ENCODE assay signal across 29 cellular contexts in genomic region chr16:3691778-3692177, GRCh38. TPM values are rescaled to one million over a fixed set of nuclear protein-coding genes. Genes with fewer than 3 reads are reported as not detected.
DNase-seq lines count a peak whose midpoint lies in the region; ATAC-seq, FAIRE-seq and TF ChIP-seq lines count a peak whose summit lies in the region.
"Had no signal": no experiment of that assay in that cellular context is flagged by ENCODE, and none has a peak within 500 bp of the region (broad histone marks: within the 10 kb centered on the region; RNA-seq: fewer than 3 reads in every experiment).

No MANE protein-coding gene starts in this region.

- H3K23ac ChIP-seq in IMR-90 (ENCODE audit: low read depth, low read length): no peak overlapping the region

- no peak for FAIRE-seq in HepG2 (lab: Jason Lieb, UNC)
- FAIRE-seq: TTC549 had no signal

- H3K4ac ChIP-seq in IMR-90 (ENCODE audit: low read depth, low read length): no peak overlapping the region

- H2BK20ac ChIP-seq in IMR-90 (ENCODE audit: low read depth, low read length): no peak overlapping the region

- H3K9ac ChIP-seq in IMR-90 (ENCODE audit: low read depth, low read length) (no peak overlapping the region), adipocyte (ENCODE audit: low read length) (peak overlapping the region; percentile 85), HepG2 (ENCODE audit: insufficient read depth, low read depth, low read length) (no peak overlapping the region)

- no peak overlapping the region for H3K18ac ChIP-seq in IMR-90 (ENCODE audit: low read depth, low read length)

- no peak overlapping the region for H3K4me3 ChIP-seq in IMR-90 (ENCODE audit: insufficient read depth, low read depth, low read length)
- peak overlapping the region; percentile 24 for H3K4me3 ChIP-seq in adipocyte (ENCODE audit: low read length)
- H3K4me3 ChIP-seq in fibroblast of the aortic adventitia (ENCODE audit: low read depth, low read length): no peak overlapping the region
- H3K4me3 ChIP-seq in psoas muscle: no peak overlapping the region
- no peak overlapping the region for H3K4me3 ChIP-seq in HepG2 (replicated peaks in 1 of 3; ENCODE audit: insufficient read depth in 1 of 3, low read depth in 2 of 3, low read length in 3 of 3)
- H3K4me3 ChIP-seq: GM23338, MG63, skin epidermis had no signal

- H3K27me3 ChIP-seq in IMR-90 (ENCODE audit: control insufficient read depth, insufficient read depth, low read length) (no peaks in the 10 kb centered on the region), adipocyte (replicated peaks; ENCODE audit: control insufficient read depth, insufficient read depth, low read length) (no peaks in the 10 kb centered on the region), psoas muscle (ENCODE audit: insufficient read depth in 3 of 3, low read length in 2 of 3) (no peaks in the 10 kb centered on the region), HepG2 (ENCODE audit: control insufficient read depth in 1 of 2, insufficient read depth in 2 of 2, low read length in 2 of 2) (no peaks in the 10 kb centered on the region; a peak in 1 of 5 replicates)
- H3K27me3 ChIP-seq: MG63 had no signal

- dilution Hi-C loops in IMR-90 (cut with HindIII; ENCODE audit: low sequenced_read_pairs, unreplicated experiment): no loop called here

- no peak overlapping the region for H2AK9ac ChIP-seq in IMR-90 (replicated peaks; ENCODE audit: low read depth, low read length, poor library complexity)

- H2BK15ac ChIP-seq in IMR-90 (ENCODE audit: low read depth, low read length): no peak overlapping the region

- CTCF ChIA-PET in IMR-90 (lab: Yijun Ruan, JAX): interaction anchor here (0.7 to 1.1 kb wide), 3 partner anchors 10 to 66 kb away, joined by 3 to 6 read pairs (median 3); no protein-coding TSS in a partner anchor
- CTCF ChIA-PET in HepG2 (lab: Yijun Ruan, JAX; ENCODE audit: low intra/inter-chr PET ratio, low total read pairs): no interaction called here

- WGBS in IMR-90 (ENCODE audit: extremely low coverage in 2 of 2, insufficient read length in 1 of 2), 2 experiments: no CpG with 5 or more reads among the region's 12 CpGs
- 48 to 82% (median 63%) methylated on average over 12 of the region's 12 CpGs for whole genome bisulfite sequencing in psoas muscle, 3 donors
- 96% methylated on average over 12 of the region's 12 CpGs for WGBS in HepG2 (ENCODE audit: low lambda C conversion rate)

- no peak overlapping the region for H2BK120ac ChIP-seq in IMR-90 (ENCODE audit: low read depth, low read length)

- no peak overlapping the region for H4K91ac ChIP-seq in IMR-90 (ENCODE audit: insufficient read depth, low read depth, low read length)

- H3K79me1 ChIP-seq in IMR-90 (ENCODE audit: low read depth in 1 of 2, low read length in 2 of 2): peaks cover 20 to 54% of the 10 kb centered on the region in 2 experiments

- no peaks in the 10 kb centered on the region for H3K9me3 ChIP-seq in IMR-90 (ENCODE audit: control insufficient read depth, insufficient read depth, low read length)
- no peaks in the 10 kb centered on the region for H3K9me3 ChIP-seq in adipocyte (ENCODE audit: control insufficient read depth, low read length)
- H3K9me3 ChIP-seq in psoas muscle: no peaks in the 10 kb centered on the region
- no peaks in the 10 kb centered on the region for H3K9me3 ChIP-seq in HepG2 (ENCODE audit: low read length)
- H3K9me3 ChIP-seq: MG63 had no signal

- no peak overlapping the region for H3K27ac ChIP-seq in IMR-90 (ENCODE audit: insufficient read depth, low read length)
- peak overlapping the region; percentile 67 for H3K27ac ChIP-seq in psoas muscle
- no peak overlapping the region for H3K27ac ChIP-seq in HepG2 (ENCODE audit: extremely low read length, insufficient read depth, low read length)

- no peak overlapping the region for H3K14ac ChIP-seq in IMR-90 (replicated peaks; ENCODE audit: low read depth, low read length)

- no TSS peak for BruUV-seq in IMR-90 (replicated peaks; lab: Mats Ljungman, UMichigan)
- BruUV-seq in HepG2 (replicated peaks; lab: Mats Ljungman, UMichigan): no TSS peak

- no peak overlapping the region for H2BK5ac ChIP-seq in IMR-90 (ENCODE audit: low read depth, low read length, poor library complexity, severe bottlenecking)

- no peak for TF ChIP-seq RAD21 in IMR-90 (IDR thresholded peaks at IDR 0.05; ENCODE audit: low read length)
- TF ChIP-seq RAD21 in HepG2 (CRISPR knock-in tag; IDR thresholded peaks at IDR 0.05): no peak

- H3K4me3 Mint-ChIP-seq in activated T-cell treated with anti-CD3 and anti-CD28 coated beads, Interleukin-2, amount 50 U/mL, for 72 hours: no peak overlapping the region
- H3K4me3 Mint-ChIP-seq: activated naive CD8-positive, alpha-beta T cell treated with anti-CD3 and anti-CD28 coated beads, Interleukin-2, amount 50 U/mL, for 24 hours; CD14-positive monocyte; central memory CD8-positive, alpha-beta T cell; effector memory CD8-positive, alpha-beta T cell; GM23338; T-helper 1 cell treated with Interleukin-12 subunit alpha and Interleukin-12 subunit beta and Interleukin-4 antibody, amounts not matched to agents 30 μg/mL and 1 μg/mL, for 36 hours had no signal

- H3K4me2 ChIP-seq in IMR-90 (ENCODE audit: low read depth, low read length): no peak overlapping the region
- no peak overlapping the region for H3K4me2 ChIP-seq in HepG2 (ENCODE audit: low read depth, low read length)
- H3K4me2 ChIP-seq: GM23338 had no signal

- no peak overlapping the region for H3K27ac Mint-ChIP-seq in activated T-cell treated with anti-CD3 and anti-CD28 coated beads, Interleukin-2, amount 50 U/mL, for 72 hours
- H3K27ac Mint-ChIP-seq: activated naive CD8-positive, alpha-beta T cell treated with anti-CD3 and anti-CD28 coated beads, Interleukin-2, amount 50 U/mL, for 24 hours; effector memory CD8-positive, alpha-beta T cell; GM23338; T-helper 1 cell treated with Interleukin-12 subunit alpha and Interleukin-12 subunit beta and Interleukin-4 antibody, amounts not matched to agents 30 μg/mL and 1 μg/mL, for 36 hours had no signal

- H2AK5ac ChIP-seq in IMR-90 (ENCODE audit: low read depth, low read length): peak overlapping the region; percentile 44; the same call in 1 of the 2 replicates

- in situ Hi-C loops in IMR-90 (cut with MboI; ENCODE audit: low sequenced_read_pairs) (no loop called here), HepG2 (cut with HindIII; ENCODE audit: extremely low pct_ligation_motif_present, low pct_unique_long_range_greater_than_20kb) (no loop called here)

- H4K5ac ChIP-seq in IMR-90 (ENCODE audit: low read depth, low read length): no peak overlapping the region

- H3K56ac ChIP-seq in IMR-90 (ENCODE audit: extremely low read depth, insufficient read depth, low read length): no peak overlapping the region

- H2AFZ ChIP-seq in IMR-90 (replicated peaks; ENCODE audit: low read length, poor library complexity) (no peak overlapping the region), HepG2 (ENCODE audit: low read length) (no peak overlapping the region)
- H2AFZ ChIP-seq: GM23338 had no signal

- peaks cover 10% of the 10 kb centered on the region for H3K4me1 ChIP-seq in IMR-90 (ENCODE audit: control insufficient read depth, insufficient read depth, low read length)
- H3K4me1 ChIP-seq in adipocyte (ENCODE audit: control insufficient read depth, insufficient read depth, low read length): peaks cover 33% of the 10 kb centered on the region
- H3K4me1 ChIP-seq in psoas muscle: peaks cover 42% of the 10 kb centered on the region
- peaks cover 41% of the 10 kb centered on the region for H3K4me1 ChIP-seq in HepG2 (ENCODE audit: insufficient read depth, low read length)

- peaks cover 9% of the 10 kb centered on the region; the same call in 1 of the 2 replicates for H3K36me3 ChIP-seq in IMR-90 (ENCODE audit: control insufficient read depth, insufficient read depth, low read length)
- peaks cover 16% of the 10 kb centered on the region for H3K36me3 ChIP-seq in adipocyte (ENCODE audit: control insufficient read depth, insufficient read depth, low read length, severe bottlenecking)
- peaks cover 0 to 31% of the 10 kb centered on the region in 2 donors for H3K36me3 ChIP-seq in psoas muscle (ENCODE audit: insufficient read depth in 1 of 2, low read depth in 1 of 2)
- H3K36me3 ChIP-seq in HepG2 (replicated peaks in 1 of 2; ENCODE audit: control insufficient read depth in 1 of 2, insufficient read depth in 2 of 2, low read length in 2 of 2): peaks cover 18 to 30% of the 10 kb centered on the region in 2 experiments

- H3K9me1 ChIP-seq in IMR-90 (ENCODE audit: insufficient read depth, low read length): 0 out of 2 replicates have a peak, but pooled peaks cover 10% of the 10 kb centered on the region

- H3K79me2 ChIP-seq in HepG2 (ENCODE audit: insufficient read depth, low read length): peaks cover 26% of the 10 kb centered on the region

- TF ChIP-seq CTCF in IMR-90 (conservative IDR thresholded peaks at IDR 0.05; ENCODE audit: low read depth, low read length) (no peak), fibroblast of the aortic adventitia (IDR thresholded peaks at IDR 0.05; ENCODE audit: insufficient read depth, low read length) (no peak), psoas muscle (IDR thresholded peaks at IDR 0.05) (no peak), HepG2 (CRISPR knock-in tag; IDR thresholded peaks at IDR 0.05) (no peak)

- H4K8ac ChIP-seq in IMR-90 (ENCODE audit: low read depth in 2 of 2, low read length in 2 of 2): no peak overlapping the region

- intact Hi-C loops in IMR-90 (cut with micrococcal nuclease) (loop anchor here (5.0 to 10.0 kb wide), 4 partner anchors 164 to 563 kb away; partner anchors contain the start of gene ADCY9), psoas muscle (cut with DNase I) (loop anchor here (2.0 to 5.0 kb wide), 3 partner anchors 61 to 189 kb away; partner anchors contain the start of gene CREBBP (in 1 of the 2)), HepG2 (cut with micrococcal nuclease; ENCODE audit: unreplicated experiment) (loop anchor here (2.0 to 10.0 kb wide), 3 partner anchors 25 to 423 kb away; partner anchors contain the start of genes ADCY9 and TRAP1)

- no peaks in the 10 kb centered on the region for H3K27me3 Mint-ChIP-seq in activated T-cell treated with anti-CD3 and anti-CD28 coated beads, Interleukin-2, amount 50 U/mL, for 72 hours (ENCODE audit: low read depth)
- H3K27me3 Mint-ChIP-seq: activated naive CD8-positive, alpha-beta T cell treated with anti-CD3 and anti-CD28 coated beads, Interleukin-2, amount 50 U/mL, for 24 hours; central memory CD8-positive, alpha-beta T cell; effector memory CD8-positive, alpha-beta T cell had no signal

- no peak for DNase-seq in IMR-90
- DNase-seq in adipocyte (ENCODE audit: low read depth): no peak
- peak; percentile 8 for DNase-seq in fibroblast of the aortic adventitia (ENCODE audit: low read depth)
- peak in 1 of 2 donors; percentile 35 for DNase-seq in psoas muscle
- no peak for DNase-seq in HepG2 (ENCODE audit: low spot score)
- DNase-seq in COLO668 (lab: John Stamatoyannopoulos, UW; ENCODE audit: unreplicated experiment): no peak
- no peak for DNase-seq in DMS114 treated with DMSO at 0.1 percent for 48 hours (lab: John Stamatoyannopoulos, UW; ENCODE audit: unreplicated experiment)
- no peak for DNase-seq in activated T-cell treated with anti-CD3 and anti-CD28 coated beads, Interleukin-2, amount 50 U/mL, for 72 hours
- DNase-seq: activated CD4-positive, alpha-beta T cell treated with anti-CD3 and anti-CD28 coated beads, Interleukin-2, amount 50 U/mL, for 1 hour; activated CD4-positive, CD25-positive, alpha-beta regulatory T cell; activated naive CD8-positive, alpha-beta T cell treated with anti-CD3 and anti-CD28 coated beads, Interleukin-2, amount 50 U/mL, for 24 hours; activated T-cell treated with anti-CD3 and anti-CD28 coated beads, Interleukin-2, amount 50 U/mL, for 48 hours; effector memory CD8-positive, alpha-beta T cell; hippocampal formation; KBM-7; left colon; MG63; NCI-H1105; NCI-H187; nucleus accumbens; OCI-M1; stimulated activated naive CD4-positive, alpha-beta T cell had no signal

- ATAC-seq in IMR-90 (ENCODE audit: low read depth): no peak
- no peak for ATAC-seq in psoas muscle
- ATAC-seq in HepG2: no peak
- ATAC-seq in activated T-cell treated with anti-CD3 and anti-CD28 coated beads, Interleukin-2, amount 50 U/mL, for 72 hours (replicated peaks in 1 of 2): no peak
- ATAC-seq: activated naive CD8-positive, alpha-beta T cell treated with anti-CD3 and anti-CD28 coated beads, Interleukin-2, amount 50 U/mL, for 24 hours; effector memory CD8-positive, alpha-beta T cell; left colon; SK-N-SH treated with all-trans-retinoic acid at 6 μM for 48 hours had no signal

- POLR2A ChIA-PET in IMR-90 (lab: Charles Lee; ENCODE audit: unreplicated experiment): no interaction called here
- POLR2A ChIA-PET in HepG2 (lab: Yijun Ruan, JAX): no interaction called here

- no peaks in the 10 kb centered on the region for H3K9me3 Mint-ChIP-seq in activated T-cell treated with anti-CD3 and anti-CD28 coated beads, Interleukin-2, amount 50 U/mL, for 72 hours
- H3K9me3 Mint-ChIP-seq: activated naive CD8-positive, alpha-beta T cell treated with anti-CD3 and anti-CD28 coated beads, Interleukin-2, amount 50 U/mL, for 24 hours; CD14-positive monocyte; central memory CD8-positive, alpha-beta T cell; effector memory CD8-positive, alpha-beta T cell; GM23338; T-helper 1 cell treated with Interleukin-12 subunit alpha and Interleukin-12 subunit beta and Interleukin-4 antibody, amounts not matched to agents 30 μg/mL and 1 μg/mL, for 36 hours had no signal

- H3K4me1 Mint-ChIP-seq in activated T-cell treated with anti-CD3 and anti-CD28 coated beads, Interleukin-2, amount 50 U/mL, for 72 hours (ENCODE audit: low read depth): peaks cover 23% of the 10 kb centered on the region

- TF ChIP-seq EP300 in HepG2 (IDR thresholded peaks at IDR 0.05; ENCODE audit: low read depth in 2 of 2, low read length in 2 of 2): no peak
- TF ChIP-seq EP300 in HepG2 (CRISPR knock-in tag; IDR thresholded peaks at IDR 0.05; ENCODE audit: borderline replicate concordance): no peak

- peaks cover 3 to 6% of the 10 kb centered on the region in 2 donors for H3K36me3 Mint-ChIP-seq in activated T-cell treated with anti-CD3 and anti-CD28 coated beads, Interleukin-2, amount 50 U/mL, for 72 hours (ENCODE audit: insufficient read depth in 2 of 2)

- TF ChIP-seq POLR2A in IMR-90 (IDR thresholded peaks at IDR 0.05; ENCODE audit: low read depth, low read length): no peak
- TF ChIP-seq POLR2A in HepG2 (IDR thresholded peaks at IDR 0.05; ENCODE audit: insufficient read depth in 1 of 2, low read depth in 2 of 2, low read length in 2 of 2): no peak

- H4K20me1 ChIP-seq in IMR-90 (ENCODE audit: insufficient read depth, low read length) (peaks cover 4% of the 10 kb centered on the region; the same call in 1 of the 2 replicates), HepG2 (ENCODE audit: insufficient read depth, low read length) (no peaks in the 10 kb centered on the region)

RNA-seq across cellular contexts. Expression of gene TRAP1, which starts 25.5 kb away (rescaled TPM):
- total RNA-seq in IMR-90 (2012; rRNA removed) (137 and 145 TPM in 2 replicates), fibroblast of the aortic adventitia (ENCODE audit: low replicate concordance) (43.6 and 66.0 TPM in 2 replicates), psoas muscle (100 to 1,000 TPM; 112 to 162 (median 142) TPM), HepG2 (2016; rRNA removed; fragmentation: Illumina TruSeq; extraction: Trizol) (112 and 127 TPM in 2 replicates)
- polyA plus RNA-seq in IMR-90 (2012; rRNA removed) (139 and 172 TPM in 2 replicates), psoas muscle (100 to 1,000 TPM in 2 of 3 donors, 10 to 100 TPM in 1; 98.1 to 122 (median 112) TPM), HepG2 (2011; rRNA removed) (240 and 283 TPM in 2 replicates)
- 90.5 and 90.6 TPM in 2 replicates for polyA plus RNA-seq in IMR-90 (2012; cell fraction: cytosol; rRNA removed)
- 225 and 239 TPM in 2 replicates for polyA plus RNA-seq in IMR-90 (2012; cell fraction: nucleus; rRNA removed; ENCODE audit: low replicate concordance)
- total RNA-seq in HepG2 (2016; cell fraction: cytosol; rRNA removed; fragmentation: Illumina TruSeq; extraction: Trizol; ENCODE audit: low read depth): 28.9 and 31.8 TPM in 2 replicates
- 104 and 130 TPM in 2 replicates for total RNA-seq in HepG2 (2016; cell fraction: insoluble cytoplasmic fraction; rRNA removed; fragmentation: Illumina TruSeq; extraction: Trizol)
- 40.6 and 42.7 TPM in 2 replicates for total RNA-seq in HepG2 (2016; cell fraction: membrane; rRNA removed; fragmentation: Illumina TruSeq; extraction: Trizol)
- total RNA-seq in HepG2 (2016; cell fraction: nucleus; rRNA removed; fragmentation: Illumina TruSeq; extraction: Trizol): 81.3 and 97.5 TPM in 2 replicates
- 125 and 163 TPM in 2 replicates for polyA plus RNA-seq in HepG2 (2011; cell fraction: cytosol; rRNA removed)
- 405 and 449 TPM in 2 replicates for polyA plus RNA-seq in HepG2 (2011; cell fraction: nucleus; rRNA removed)
- polyA plus RNA-seq in HepG2 (2012): 173 and 189 TPM in 2 replicates
- 15.5 and 18.4 TPM in 2 replicates for polyA plus RNA-seq in HepG2 (2016; cell fraction: cytosol; fragmentation: Illumina TruSeq; extraction: Trizol; ENCODE audit: low read depth)
- 106 and 121 TPM in 2 replicates for polyA plus RNA-seq in HepG2 (2016; cell fraction: insoluble cytoplasmic fraction; fragmentation: Illumina TruSeq; extraction: Trizol; ENCODE audit: low read depth)
- polyA plus RNA-seq in HepG2 (2016; cell fraction: membrane; fragmentation: Illumina TruSeq; extraction: Trizol; ENCODE audit: low read depth): 25.7 and 26.7 TPM in 2 replicates
- 169 and 193 TPM in 2 replicates for polyA plus RNA-seq in HepG2 (2016; cell fraction: nucleus; fragmentation: Illumina TruSeq; extraction: Trizol; ENCODE audit: insufficient read depth, low read depth)
- polyA minus RNA-seq in HepG2 (2011; rRNA and poly(A)+ RNA removed; ENCODE audit: low replicate concordance): 623 and 697 TPM in 2 replicates
- 98.0 and 120 TPM in 2 replicates for polyA minus RNA-seq in HepG2 (2011; cell fraction: cytosol; rRNA and poly(A)+ RNA removed)
- 105 and 109 TPM in 2 replicates for polyA minus RNA-seq in HepG2 (2011; cell fraction: nucleus; rRNA and poly(A)+ RNA removed)
- 100 to 1,000 TPM; 181 to 189 TPM for total RNA-seq in activated T-cell treated with anti-CD3 and anti-CD28 coated beads, Interleukin-2, amount 50 U/mL, for 72 hours

RNA-seq across cellular contexts. Expression of gene DNASE1, which starts 37.3 kb away (rescaled TPM):
- total RNA-seq in IMR-90 (2012; rRNA removed) (5.4 and 6.1 TPM in 2 replicates), fibroblast of the aortic adventitia (ENCODE audit: low replicate concordance) (5.8 and 11.8 TPM in 2 replicates), psoas muscle (1 to 10 TPM; 1.6 to 7.3 (median 2.6) TPM), HepG2 (2016; rRNA removed; fragmentation: Illumina TruSeq; extraction: Trizol) (3.7 and 7.1 TPM in 2 replicates)
- polyA plus RNA-seq in IMR-90 (2012; rRNA removed) (12.9 and 15.9 TPM in 2 replicates), psoas muscle (1 to 10 TPM in 2 of 3 donors, under 1 TPM in 1; 0.46 to 5.4 (median 5.2) TPM), HepG2 (2011; rRNA removed) (11.1 and 13.0 TPM in 2 replicates)
- polyA plus RNA-seq in IMR-90 (2012; cell fraction: cytosol; rRNA removed): 3.6 and 9.3 TPM in 2 replicates
- 35.4 and 59.0 TPM in 2 replicates for polyA plus RNA-seq in IMR-90 (2012; cell fraction: nucleus; rRNA removed; ENCODE audit: low replicate concordance)
- 9.5 and 9.7 TPM in 2 replicates for total RNA-seq in HepG2 (2016; cell fraction: cytosol; rRNA removed; fragmentation: Illumina TruSeq; extraction: Trizol; ENCODE audit: low read depth)
- total RNA-seq in HepG2 (2016; cell fraction: insoluble cytoplasmic fraction; rRNA removed; fragmentation: Illumina TruSeq; extraction: Trizol): 4.1 and 7.3 TPM in 2 replicates
- total RNA-seq in HepG2 (2016; cell fraction: membrane; rRNA removed; fragmentation: Illumina TruSeq; extraction: Trizol): 11.1 and 12.4 TPM in 2 replicates
- total RNA-seq in HepG2 (2016; cell fraction: nucleus; rRNA removed; fragmentation: Illumina TruSeq; extraction: Trizol): 11.8 and 13.6 TPM in 2 replicates
- polyA plus RNA-seq in HepG2 (2011; cell fraction: cytosol; rRNA removed): 5.4 and 7.4 TPM in 2 replicates
- 37.1 and 37.7 TPM in 2 replicates for polyA plus RNA-seq in HepG2 (2011; cell fraction: nucleus; rRNA removed)
- 7.2 and 10.3 TPM in 2 replicates for polyA plus RNA-seq in HepG2 (2012)
- polyA plus RNA-seq in HepG2 (2016; cell fraction: cytosol; fragmentation: Illumina TruSeq; extraction: Trizol; ENCODE audit: low read depth): 10.1 and 11.6 TPM in 2 replicates
- polyA plus RNA-seq in HepG2 (2016; cell fraction: insoluble cytoplasmic fraction; fragmentation: Illumina TruSeq; extraction: Trizol; ENCODE audit: low read depth): 2.9 and 3.5 TPM in 2 replicates
- polyA plus RNA-seq in HepG2 (2016; cell fraction: membrane; fragmentation: Illumina TruSeq; extraction: Trizol; ENCODE audit: low read depth): 9.6 and 10.1 TPM in 2 replicates
- 15.7 and 20.9 TPM in 2 replicates for polyA plus RNA-seq in HepG2 (2016; cell fraction: nucleus; fragmentation: Illumina TruSeq; extraction: Trizol; ENCODE audit: insufficient read depth, low read depth)
- polyA minus RNA-seq in HepG2 (2011; rRNA and poly(A)+ RNA removed; ENCODE audit: low replicate concordance): 12.4 and 52.9 TPM in 2 replicates
- 3.9 and 4.6 TPM in 2 replicates for polyA minus RNA-seq in HepG2 (2011; cell fraction: cytosol; rRNA and poly(A)+ RNA removed)
- 13.1 and 20.5 TPM in 2 replicates for polyA minus RNA-seq in HepG2 (2011; cell fraction: nucleus; rRNA and poly(A)+ RNA removed)
- 10 to 100 TPM; 19.4 to 21.3 TPM for total RNA-seq in activated T-cell treated with anti-CD3 and anti-CD28 coated beads, Interleukin-2, amount 50 U/mL, for 72 hours
